ENCODE assay signal across 9 cellular contexts in the genomic region with DNA sequence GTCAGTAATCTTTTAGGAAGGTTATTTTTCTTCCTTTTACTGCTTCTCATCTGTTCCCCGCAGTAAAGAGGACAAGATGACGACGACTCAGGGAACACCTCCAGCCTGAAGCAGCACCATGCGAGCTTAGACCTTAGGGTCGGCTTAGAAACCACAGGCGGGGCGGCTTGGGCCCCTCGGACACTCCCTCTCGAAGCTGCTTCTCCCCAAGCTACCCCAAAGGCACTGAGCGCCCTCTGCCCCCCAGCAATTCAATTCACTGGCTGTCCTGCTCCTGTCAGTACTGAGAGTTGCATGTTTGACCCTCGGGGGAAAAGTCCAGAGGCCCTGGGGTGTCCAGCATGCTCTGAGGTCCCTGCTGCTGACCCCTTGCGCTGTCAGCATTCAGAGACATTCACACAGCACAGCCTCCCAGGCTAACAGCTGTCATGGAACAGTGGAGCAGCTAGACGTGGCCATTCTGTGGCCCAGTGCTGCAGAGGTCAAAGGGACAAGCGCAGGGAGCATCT.
DNase-seq lines count a peak whose midpoint lies in the region; ATAC-seq and TF ChIP-seq lines count a peak whose summit lies in the region.
"Had no signal": no experiment of that assay in that cellular context is flagged by ENCODE, and none has a peak within 500 bp of the region (broad histone marks: within the 10 kb centered on the region; RNA-seq: fewer than 3 reads in every experiment).

No MANE protein-coding gene starts in this region.

- H3K9me2 ChIP-seq in hepatocyte (replicated peaks; ENCODE audit: insufficient read depth) = no peaks in the 10 kb centered on the region

- H3K27ac ChIP-seq in ACC112 (ENCODE audit: low read depth, low read length) (peak overlapping the region; percentile 99), hepatocyte (peak overlapping the region; percentile 96), psoas muscle (peak overlapping the region; percentile 97)

- H4K20me1 ChIP-seq in hepatocyte (ENCODE audit: insufficient read depth, poor library complexity, severe bottlenecking) = no peaks in the 10 kb centered on the region

- H3K79me2 ChIP-seq in ACC112 (ENCODE audit: control insufficient read depth, insufficient read depth, low read length, unreplicated experiment) (peaks cover 53% of the 10 kb centered on the region), hepatocyte (peaks cover under 1% of the 10 kb centered on the region)
- H3K79me2 ChIP-seq: parathyroid adenoma had no signal

- no peak for TF ChIP-seq CTCF in hepatocyte (IDR thresholded peaks at IDR 0.05; ENCODE audit: poor library complexity)
- TF ChIP-seq CTCF in psoas muscle (IDR thresholded peaks at IDR 0.05) = no peak
- TF ChIP-seq CTCF in omental fat pad (IDR thresholded peaks at IDR 0.05) = no peak

- H3K36me3 ChIP-seq in ACC112 (ENCODE audit: insufficient read depth, low read length) = peaks cover 19% of the 10 kb centered on the region
- no peaks in the 10 kb centered on the region for H3K36me3 ChIP-seq in adipocyte (ENCODE audit: control insufficient read depth, insufficient read depth, low read length, severe bottlenecking)
- no peaks in the 10 kb centered on the region for H3K36me3 ChIP-seq in hepatocyte (replicated peaks; ENCODE audit: insufficient read depth, low read depth)
- no peaks in the 10 kb centered on the region for H3K36me3 ChIP-seq in psoas muscle (ENCODE audit: insufficient read depth in 1 of 2, low read depth in 1 of 2)

- H3K9me3 ChIP-seq in adipocyte (ENCODE audit: control insufficient read depth, low read length) (no peaks in the 10 kb centered on the region), hepatocyte (ENCODE audit: low read depth) (no peaks in the 10 kb centered on the region), psoas muscle (no peaks in the 10 kb centered on the region)

- peak overlapping the region; percentile 72 for H3K9ac ChIP-seq in adipocyte (ENCODE audit: low read length)
- H3K9ac ChIP-seq: parathyroid adenoma had no signal

- H2AFZ ChIP-seq in ACC112 (ENCODE audit: low read length, unreplicated experiment) = no peak overlapping the region
- no peak overlapping the region for H2AFZ ChIP-seq in hepatocyte
- H2AFZ ChIP-seq: parathyroid adenoma had no signal

- DNase-seq in adipocyte (ENCODE audit: low read depth) (no peak), hepatocyte (ENCODE audit: low spot score) (no peak), psoas muscle (no peak), anterior cingulate cortex (lab: John Stamatoyannopoulos, UW) (no peak), omental fat pad (ENCODE audit: low spot score) (no peak)
- no peak for DNase-seq in stimulated activated CD4-positive, alpha-beta T cell treated with anti-CD3 and anti-CD28 coated beads, Interleukin-2, amount 100 ng/mL, for 24 hours
- DNase-seq in stimulated activated CD4-positive, alpha-beta T cell treated with anti-CD3 and anti-CD28 coated beads, Interleukin-2, amount 100 ng/mL, for 48 hours = no peak

- peak overlapping the region; percentile 6 for H3K4me2 ChIP-seq in hepatocyte

- WGBS in hepatocyte (ENCODE audit: low lambda C conversion rate, missing lambda C conversion rate) = 76% methylated on average over 14 of the region's 14 CpGs
- whole genome bisulfite sequencing in psoas muscle, 3 donors = 71 to 84% (median 72%) methylated on average over 14 of the region's 14 CpGs

- ATAC-seq in psoas muscle = no peak
- no peak for ATAC-seq in omental fat pad (ENCODE audit: low FRiP score)

- intact Hi-C loops in psoas muscle (cut with DNase I) = loop anchor here in 1 of 2 donors (5.0 kb wide), 1 partner anchor 64 kb away; no protein-coding TSS in a partner anchor

- H3K4me1 ChIP-seq in ACC112 (ENCODE audit: control insufficient read depth, insufficient read depth, low read length, unreplicated experiment) (peaks cover 82% of the 10 kb centered on the region), adipocyte (ENCODE audit: control insufficient read depth, insufficient read depth, low read length) (peaks cover 80% of the 10 kb centered on the region), hepatocyte (ENCODE audit: insufficient read depth) (peaks cover 63% of the 10 kb centered on the region), psoas muscle (peaks cover 80% of the 10 kb centered on the region)
- H3K4me1 ChIP-seq: parathyroid adenoma had no signal

- H3K27me3 ChIP-seq in ACC112 (ENCODE audit: insufficient read depth, low read length) = no peaks in the 10 kb centered on the region
- no peaks in the 10 kb centered on the region for H3K27me3 ChIP-seq in adipocyte (replicated peaks; ENCODE audit: control insufficient read depth, insufficient read depth, low read length)
- no peaks in the 10 kb centered on the region for H3K27me3 ChIP-seq in hepatocyte
- H3K27me3 ChIP-seq in psoas muscle (ENCODE audit: insufficient read depth in 3 of 3, low read length in 2 of 3) = no peaks in the 10 kb centered on the region

- no peak overlapping the region for H3K4me3 ChIP-seq in ACC112 (ENCODE audit: low read depth, low read length)
- H3K4me3 ChIP-seq in adipocyte (ENCODE audit: low read length) = no peak overlapping the region
- H3K4me3 ChIP-seq in hepatocyte = no peak overlapping the region
- no peak overlapping the region for H3K4me3 ChIP-seq in psoas muscle
